In genomic region chr17:82596316-82596715, GRCh38 we compare ENCODE assay signal across 21 cellular contexts. TPM values are rescaled to one million over a fixed set of nuclear protein-coding genes. Genes with fewer than 3 reads are reported as not detected.
DNase-seq lines count a peak whose midpoint lies in the region; ATAC-seq, FAIRE-seq and TF ChIP-seq lines count a peak whose summit lies in the region.
"Had no signal": no experiment of that assay in that cellular context is flagged by ENCODE, and none has a peak within 500 bp of the region (broad histone marks: within the 10 kb centered on the region; RNA-seq: fewer than 3 reads in every experiment).

No MANE protein-coding gene starts in this region.

- no peak overlapping the region for H3K14ac ChIP-seq in neuronal stem cell (ENCODE audit: low read length)

- H3K27ac ChIP-seq in SK-N-SH (ENCODE audit: low read depth in 2 of 2, low read length in 1 of 2) (no peak overlapping the region), VCaP (peak overlapping the region; percentile 96; the same call in 1 of the 2 replicates), HepG2 (ENCODE audit: extremely low read length, insufficient read depth, low read length) (no peak overlapping the region), neuronal stem cell (replicated peaks; ENCODE audit: low read length) (no peak overlapping the region), coronary artery (no peak overlapping the region), psoas muscle (no peak overlapping the region)
- H3K27ac ChIP-seq: 22Rv1, KMS-11 had no signal

- CTCF ChIA-PET in SK-N-SH (lab: Yijun Ruan, JAX) (interaction anchor here (0.7 kb wide), 1 partner anchor 36 kb away, joined by 3 read pairs; no protein-coding TSS in a partner anchor), HepG2 (lab: Yijun Ruan, JAX; ENCODE audit: low intra/inter-chr PET ratio, low total read pairs) (no interaction called here)

- POLR2A ChIA-PET in SK-N-SH (lab: Yijun Ruan, JAX) (no interaction called here), HepG2 (lab: Yijun Ruan, JAX) (no interaction called here)

- BruUV-seq in HepG2 (replicated peaks; lab: Mats Ljungman, UMichigan), result no TSS peak

- no peak overlapping the region for H4K91ac ChIP-seq in neuronal stem cell (ENCODE audit: low read depth, low read length, poor library complexity)

- TF ChIP-seq POLR2A in HepG2 (IDR thresholded peaks at IDR 0.05; ENCODE audit: insufficient read depth in 1 of 2, low read depth in 2 of 2, low read length in 2 of 2), result no peak

- intact Hi-C loops in HepG2 (cut with micrococcal nuclease; ENCODE audit: unreplicated experiment) (no loop called here), psoas muscle (cut with DNase I) (no loop called here)

- ATAC-seq in SK-N-SH treated with all-trans-retinoic acid at 6 μM for 48 hours (no peak), HepG2 (no peak), psoas muscle (no peak)
- ATAC-seq: HCT116 had no signal

- no peak overlapping the region for H3K4ac ChIP-seq in neuronal stem cell (ENCODE audit: low read length)

- in situ Hi-C loops in HepG2 (cut with HindIII; ENCODE audit: extremely low pct_ligation_motif_present, low pct_unique_long_range_greater_than_20kb), result no loop called here

- no peak for TF ChIP-seq EP300 in SK-N-SH (IDR thresholded peaks at IDR 0.05; ENCODE audit: borderline replicate concordance in 1 of 2, low read depth in 1 of 2, low read length in 1 of 2)
- TF ChIP-seq EP300 in HepG2 (IDR thresholded peaks at IDR 0.05; ENCODE audit: low read depth in 2 of 2, low read length in 2 of 2), result no peak
- no peak for TF ChIP-seq EP300 in HepG2 (CRISPR knock-in tag; IDR thresholded peaks at IDR 0.05; ENCODE audit: borderline replicate concordance)

- H3K9me3 ChIP-seq in SK-N-SH (no peaks in the 10 kb centered on the region), HepG2 (ENCODE audit: low read length) (no peaks in the 10 kb centered on the region), neuronal stem cell (replicated peaks in 1 of 2; ENCODE audit: control insufficient read depth in 2 of 2, insufficient read depth in 1 of 2, low read depth in 1 of 2, low read length in 2 of 2) (peaks cover 0 to 7% of the 10 kb centered on the region in 2 donors), psoas muscle (no peaks in the 10 kb centered on the region)
- H3K9me3 ChIP-seq: Caco-2 had no signal

- peaks cover 7% of the 10 kb centered on the region for H4K20me1 ChIP-seq in SK-N-SH (ENCODE audit: insufficient read depth)
- H4K20me1 ChIP-seq in HepG2 (ENCODE audit: insufficient read depth, low read length), result peaks cover 16% of the 10 kb centered on the region; the same call in 1 of the 2 replicates

- peaks cover 15% of the 10 kb centered on the region for H3K79me1 ChIP-seq in neuronal stem cell (ENCODE audit: low read depth, low read length)

- H3K79me2 ChIP-seq in SK-N-SH (ENCODE audit: insufficient read depth) (peaks cover 40% of the 10 kb centered on the region), HepG2 (ENCODE audit: insufficient read depth, low read length) (no peaks in the 10 kb centered on the region)

- H2BK12ac ChIP-seq in neuronal stem cell (ENCODE audit: low read length), result no peak overlapping the region

- no peak overlapping the region for H2BK15ac ChIP-seq in neuronal stem cell (ENCODE audit: low read length)

- H2BK120ac ChIP-seq in neuronal stem cell (ENCODE audit: low read depth, low read length), result peak overlapping the region; percentile 16

- H3K4me1 ChIP-seq in SK-N-SH (ENCODE audit: control insufficient read depth in 1 of 2, insufficient read depth in 2 of 2, low read depth in 1 of 2, low read length in 1 of 2) (peaks cover 8 to 24% of the 10 kb centered on the region in 2 experiments; a peak in 2 of 4 replicates), HepG2 (ENCODE audit: insufficient read depth, low read length) (peaks cover 27% of the 10 kb centered on the region), neuronal stem cell (ENCODE audit: control insufficient read depth in 2 of 2, insufficient read depth in 1 of 2, low read depth in 1 of 2, low read length in 2 of 2) (peaks cover 6 to 7% of the 10 kb centered on the region in 2 donors), psoas muscle (peaks cover 33% of the 10 kb centered on the region)
- H3K4me1 ChIP-seq: Caco-2 had no signal

- TF ChIP-seq RAD21 in SK-N-SH (IDR thresholded peaks at IDR 0.05; ENCODE audit: low read length) (no peak), HepG2 (CRISPR knock-in tag; IDR thresholded peaks at IDR 0.05) (no peak)

- DNase-seq in SK-N-SH, result peak; percentile 30
- no peak for DNase-seq in HepG2 (ENCODE audit: low spot score)
- DNase-seq in neuronal stem cell (ENCODE audit: low spot score), result no peak
- DNase-seq in coronary artery (ENCODE audit: low spot score), result no peak
- DNase-seq in GM19238 (ENCODE audit: insufficient read length, low spot score), result no peak
- DNase-seq in psoas muscle, result no peak
- DNase-seq: AML-193; Caco-2; CD4-positive, alpha-beta T cell; MV-4-11; NCI-H1694 treated with DMSO at 0.1 percent for 48 hours; NCI-H510A; NCI-H748 treated with DMSO at 0.1 percent for 48 hours; NK-92 treated with Interleukin-12 subunit alpha and Interleukin-12 subunit beta, amount 100 ng/mL, for 24 hours; SHP77 had no signal

- no peaks in the 10 kb centered on the region for H3K9me2 ChIP-seq in SK-N-SH

- H3K9ac ChIP-seq in SK-N-SH, result no peak overlapping the region
- H3K9ac ChIP-seq in HepG2 (ENCODE audit: insufficient read depth, low read depth, low read length), result no peak overlapping the region
- no peak overlapping the region for H3K9ac ChIP-seq in neuronal stem cell (ENCODE audit: low read depth, low read length, poor library complexity)
- H3K9ac ChIP-seq: KMS-11 had no signal

- H3K23ac ChIP-seq in neuronal stem cell (ENCODE audit: low read depth, low read length, poor library complexity), result peak overlapping the region; percentile 69

- no peak for TF ChIP-seq CTCF in SK-N-SH (IDR thresholded peaks at IDR 0.05)
- TF ChIP-seq CTCF in VCaP (conservative IDR thresholded peaks at IDR 0.05), result no peak
- TF ChIP-seq CTCF in HepG2 (CRISPR knock-in tag; IDR thresholded peaks at IDR 0.05), result no peak
- TF ChIP-seq CTCF in coronary artery (IDR thresholded peaks at IDR 0.05), result no peak
- no peak for TF ChIP-seq CTCF in psoas muscle (IDR thresholded peaks at IDR 0.05)

- H3K27me3 ChIP-seq in SK-N-SH (ENCODE audit: insufficient read depth) (no peaks in the 10 kb centered on the region), HepG2 (ENCODE audit: control insufficient read depth in 1 of 2, insufficient read depth in 2 of 2, low read length in 2 of 2) (no peaks in the 10 kb centered on the region), neuronal stem cell (ENCODE audit: control insufficient read depth in 3 of 3, insufficient read depth in 3 of 3, low read depth in 1 of 3, low read length in 3 of 3) (no peaks in the 10 kb centered on the region), psoas muscle (ENCODE audit: insufficient read depth in 3 of 3, low read length in 2 of 3) (no peaks in the 10 kb centered on the region)

- FAIRE-seq in HepG2 (lab: Jason Lieb, UNC), result no peak
- FAIRE-seq: G401.6 had no signal

- no peak overlapping the region for H4K8ac ChIP-seq in neuronal stem cell (ENCODE audit: low read depth, low read length)

- no peak overlapping the region for H3K18ac ChIP-seq in neuronal stem cell (ENCODE audit: low read length)

- H3K4me3 ChIP-seq in SK-N-SH (ENCODE audit: low read depth in 2 of 2, low read length in 1 of 2), result no peak overlapping the region
- H3K4me3 ChIP-seq in HepG2 (replicated peaks in 1 of 3; ENCODE audit: insufficient read depth in 1 of 3, low read depth in 2 of 3, low read length in 3 of 3), result no peak overlapping the region
- no peak overlapping the region for H3K4me3 ChIP-seq in neuronal stem cell (ENCODE audit: low read length in 2 of 2)
- no peak overlapping the region for H3K4me3 ChIP-seq in coronary artery
- H3K4me3 ChIP-seq in psoas muscle, result no peak overlapping the region

- peaks cover 37 to 42% of the 10 kb centered on the region in 2 experiments for H3K36me3 ChIP-seq in SK-N-SH (replicated peaks in 1 of 2; ENCODE audit: control insufficient read depth in 1 of 2, insufficient read depth in 2 of 2, low read length in 1 of 2)
- peaks cover 41 to 64% of the 10 kb centered on the region in 2 experiments for H3K36me3 ChIP-seq in HepG2 (replicated peaks in 1 of 2; ENCODE audit: control insufficient read depth in 1 of 2, insufficient read depth in 2 of 2, low read length in 2 of 2)
- H3K36me3 ChIP-seq in neuronal stem cell (replicated peaks in 1 of 2; ENCODE audit: control insufficient read depth in 2 of 2, insufficient read depth in 2 of 2, low read length in 2 of 2), result peaks cover 50 to 84% of the 10 kb centered on the region in 2 donors
- peaks cover 0 to 50% of the 10 kb centered on the region in 2 donors for H3K36me3 ChIP-seq in psoas muscle (ENCODE audit: insufficient read depth in 1 of 2, low read depth in 1 of 2)

- H2BK5ac ChIP-seq in neuronal stem cell (ENCODE audit: low read length), result peak overlapping the region; percentile 42

- no peak overlapping the region for H2AK5ac ChIP-seq in neuronal stem cell (ENCODE audit: low read depth, low read length)

- H3K4me2 ChIP-seq in SK-N-SH (no peak overlapping the region), HepG2 (ENCODE audit: low read depth, low read length) (no peak overlapping the region), neuronal stem cell (ENCODE audit: insufficient read depth, low read length, poor library complexity, severe bottlenecking) (no peak overlapping the region)
- H3K4me2 ChIP-seq: KMS-11 had no signal

- no peak overlapping the region for H2AFZ ChIP-seq in SK-N-SH (ENCODE audit: low read depth)
- no peak overlapping the region for H2AFZ ChIP-seq in HepG2 (ENCODE audit: low read length)
- no peak overlapping the region for H2AFZ ChIP-seq in neuronal stem cell (ENCODE audit: low read length)

- H3F3A ChIP-seq in SK-N-SH (replicated peaks; ENCODE audit: insufficient read depth), result peaks cover 33% of the 10 kb centered on the region

- 91% methylated on average over 16 of the region's 16 CpGs for WGBS in SK-N-SH (ENCODE audit: low lambda C conversion rate)
- 94% methylated on average over 16 of the region's 16 CpGs for WGBS in HepG2 (ENCODE audit: low lambda C conversion rate)
- WGBS in neuronal stem cell (ENCODE audit: extremely low coverage in 2 of 2, insufficient read length in 2 of 2, insufficient replicate concordance in 1 of 2), 2 donors, result no CpG with 5 or more reads among the region's 16 CpGs
- WGBS in psoas muscle, 3 donors, result 80 to 90% (median 84%) methylated on average over 16 of the region's 16 CpGs

RNA-seq across cellular contexts. Expression of gene WDR45B, which starts 51.9 kb away (rescaled TPM):
- polyA plus RNA-seq in SK-N-SH (2012; rRNA removed) (171 and 191 TPM in 2 replicates), HepG2 (2011; rRNA removed) (153 and 155 TPM in 2 replicates), psoas muscle (10 to 100 TPM; 21.4 to 62.7 (median 43.5) TPM)
- 142 and 159 TPM in 2 replicates for polyA plus RNA-seq in SK-N-SH (2012; cell fraction: cytosol; rRNA removed)
- polyA plus RNA-seq in SK-N-SH (2012; cell fraction: nucleus; rRNA removed), result 164 and 253 TPM in 2 replicates
- total RNA-seq in HepG2 (2016; rRNA removed; fragmentation: Illumina TruSeq; extraction: Trizol) (86.2 and 88.8 TPM in 2 replicates), psoas muscle (10 to 100 TPM; 25.1 to 35.7 (median 30.9) TPM)
- 59.9 and 62.3 TPM in 2 replicates for total RNA-seq in HepG2 (2016; cell fraction: cytosol; rRNA removed; fragmentation: Illumina TruSeq; extraction: Trizol; ENCODE audit: low read depth)
- total RNA-seq in HepG2 (2016; cell fraction: insoluble cytoplasmic fraction; rRNA removed; fragmentation: Illumina TruSeq; extraction: Trizol), result 80.2 and 87.6 TPM in 2 replicates
- total RNA-seq in HepG2 (2016; cell fraction: membrane; rRNA removed; fragmentation: Illumina TruSeq; extraction: Trizol), result 148 and 149 TPM in 2 replicates
- total RNA-seq in HepG2 (2016; cell fraction: nucleus; rRNA removed; fragmentation: Illumina TruSeq; extraction: Trizol), result 45.2 and 55.4 TPM in 2 replicates
- polyA plus RNA-seq in HepG2 (2011; cell fraction: cytosol; rRNA removed), result 121 and 131 TPM in 2 replicates
- 186 and 214 TPM in 2 replicates for polyA plus RNA-seq in HepG2 (2011; cell fraction: nucleus; rRNA removed)
- 124 and 164 TPM in 2 replicates for polyA plus RNA-seq in HepG2 (2012)
- polyA plus RNA-seq in HepG2 (2016; cell fraction: cytosol; fragmentation: Illumina TruSeq; extraction: Trizol; ENCODE audit: low read depth), result 65.9 and 70.7 TPM in 2 replicates
- 89.4 and 101 TPM in 2 replicates for polyA plus RNA-seq in HepG2 (2016; cell fraction: insoluble cytoplasmic fraction; fragmentation: Illumina TruSeq; extraction: Trizol; ENCODE audit: low read depth)
- 129 and 138 TPM in 2 replicates for polyA plus RNA-seq in HepG2 (2016; cell fraction: membrane; fragmentation: Illumina TruSeq; extraction: Trizol; ENCODE audit: low read depth)
- polyA plus RNA-seq in HepG2 (2016; cell fraction: nucleus; fragmentation: Illumina TruSeq; extraction: Trizol; ENCODE audit: insufficient read depth, low read depth), result 81.4 and 81.5 TPM in 2 replicates
- polyA minus RNA-seq in HepG2 (2011; rRNA and poly(A)+ RNA removed; ENCODE audit: low replicate concordance), result 68.7 and 113 TPM in 2 replicates
- polyA minus RNA-seq in HepG2 (2011; cell fraction: cytosol; rRNA and poly(A)+ RNA removed), result 60.7 and 64.4 TPM in 2 replicates
- 61.5 and 68.1 TPM in 2 replicates for polyA minus RNA-seq in HepG2 (2011; cell fraction: nucleus; rRNA and poly(A)+ RNA removed)
- 67.8 TPM for polyA plus RNA-seq in neuronal stem cell (2013, experiment 1 of 2)
- polyA plus RNA-seq in neuronal stem cell (2013, experiment 2 of 2), result 69.8 TPM
